ENCODE assay signal across 8 cellular contexts in the genomic region with DNA sequence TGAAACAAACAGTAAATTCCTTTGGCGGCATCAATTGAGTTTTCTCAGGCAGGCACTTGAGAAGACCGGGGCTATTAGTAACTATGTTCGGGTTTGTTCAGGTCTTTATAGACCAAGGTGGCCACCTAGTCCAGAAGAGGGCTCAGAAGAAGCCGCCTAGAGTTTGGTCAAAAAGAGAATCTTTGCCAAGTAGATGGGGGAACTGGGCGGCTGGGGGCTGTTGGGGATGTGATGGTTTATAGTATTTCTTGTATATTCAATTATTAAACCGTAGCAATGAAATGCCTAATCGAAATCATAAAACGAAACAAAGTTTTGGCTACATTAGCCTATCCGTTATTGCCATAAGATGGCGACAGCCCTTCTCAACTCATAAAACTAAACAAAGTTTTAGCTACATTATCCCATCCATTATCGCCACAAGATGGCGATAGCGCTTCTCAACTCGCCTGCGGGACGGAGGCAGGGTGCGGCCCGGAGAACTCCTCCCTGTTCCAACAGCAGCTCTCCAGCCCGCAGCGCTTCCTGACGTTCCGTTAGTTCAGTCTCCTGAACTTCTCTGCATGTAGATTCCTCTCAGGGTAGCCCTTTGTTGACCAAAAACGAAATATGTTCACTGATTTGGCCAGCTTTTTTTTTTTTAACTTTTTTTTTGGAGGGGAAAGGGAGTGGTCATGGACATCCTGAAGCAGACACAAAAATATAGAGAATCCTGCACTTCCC.
DNase-seq lines count a peak whose midpoint lies in the region; ATAC-seq and TF ChIP-seq lines count a peak whose summit lies in the region.

No MANE protein-coding gene starts in this region.

- DNase-seq in NCI-H146 treated with DMSO at 0.1 percent for 48 hours (lab: John Stamatoyannopoulos, UW; ENCODE audit: unreplicated experiment) = peak; percentile 27
- DNase-seq in activated CD4-positive, CD25-positive, alpha-beta regulatory T cell (lab: John Stamatoyannopoulos, UW) = peak; percentile 53 to 64 (median 61)
- peak; percentile 64 to 76 for DNase-seq in central memory CD8-positive, alpha-beta T cell (ENCODE audit: low spot score in 2 of 2)
- DNase-seq in left kidney (ENCODE audit: low read depth, low spot score) = peak; percentile 97
- DNase-seq in stimulated activated CD4-positive, alpha-beta T cell treated with anti-CD3 and anti-CD28 coated beads, Interleukin-2, amount 100 ng/mL, for 24 hours = peak; percentile 80 to 87
- DNase-seq in NCI-H1092 (lab: John Stamatoyannopoulos, UW) = no peak

- peak overlapping the region; percentile 75 for H3K27ac Mint-ChIP-seq in central memory CD8-positive, alpha-beta T cell (ENCODE audit: low read depth)

- H3K4me3 Mint-ChIP-seq in central memory CD8-positive, alpha-beta T cell = peak overlapping the region; percentile 64

- H3K36me3 Mint-ChIP-seq in central memory CD8-positive, alpha-beta T cell (ENCODE audit: insufficient read depth) = peaks cover 1% of the 10 kb centered on the region

- TF ChIP-seq CTCF in GM12872 (IDR thresholded peaks at IDR 0.05; ENCODE audit: insufficient read depth, low read depth, low read length) = peak; percentile 77

- no peaks in the 10 kb centered on the region for H3K9me3 Mint-ChIP-seq in central memory CD8-positive, alpha-beta T cell

- H3K27me3 Mint-ChIP-seq in central memory CD8-positive, alpha-beta T cell = no peaks in the 10 kb centered on the region

- H3K4me1 Mint-ChIP-seq in central memory CD8-positive, alpha-beta T cell = peaks cover 10% of the 10 kb centered on the region

- ATAC-seq in HG02588 (IDR thresholded peaks at IDR 0.05; ENCODE audit: unreplicated experiment) = peak; percentile 56
- ATAC-seq in central memory CD8-positive, alpha-beta T cell (replicated peaks; ENCODE audit: extremely low read depth, poor library complexity, severe bottlenecking) = peak; percentile 69
